ENCODE assay signal across 15 cellular contexts in genomic region chr1:6502000-6502891, GRCh38. TPM values are rescaled to one million over a fixed set of nuclear protein-coding genes. Genes with fewer than 3 reads are reported as not detected.
DNase-seq lines count a peak whose midpoint lies in the region; ATAC-seq and TF ChIP-seq lines count a peak whose summit lies in the region.
"Had no signal": no experiment of that assay in that cellular context is flagged by ENCODE, and none has a peak within 500 bp of the region (broad histone marks: within the 10 kb centered on the region; RNA-seq: fewer than 3 reads in every experiment).

No MANE protein-coding gene starts in this region.

- DNase-seq in AG20443 (ENCODE audit: low spot score) (peak; percentile 79), heart left ventricle (peak; percentile 87 to 95 (median 90)), osteoblast (ENCODE audit: insufficient read length, low spot score, missing footprints) (peak; percentile 98), SKM-1 (lab: John Stamatoyannopoulos, UW; ENCODE audit: unreplicated experiment) (no peak), OCI-LY7 (ENCODE audit: low spot score) (no peak), NCI-H345 treated with DMSO at 0.1 percent for 48 hours (lab: John Stamatoyannopoulos, UW; ENCODE audit: unreplicated experiment) (no peak)
- DNase-seq: activated CD4-positive, alpha-beta T cell treated with anti-CD3 and anti-CD28 coated beads for 1 hour; activated T-cell treated with anti-CD3 and anti-CD28 coated beads, Interleukin-2, amount 50 U/mL, for 48 hours; kidney glomerular epithelial cell; NCI-H524 treated with DMSO at 0.1 percent for 48 hours had no signal

- H3K79me2 ChIP-seq in osteoblast (ENCODE audit: insufficient read depth, low read length), result no peaks in the 10 kb centered on the region
- H3K79me2 ChIP-seq in OCI-LY7 (ENCODE audit: insufficient read depth, low read depth, low read length), result no peaks in the 10 kb centered on the region
- H3K79me2 ChIP-seq: parathyroid adenoma had no signal

- H3K27me3 ChIP-seq in heart left ventricle, result peaks cover 0 to 6% (median 0%) of the 10 kb centered on the region in 9 donors
- H3K27me3 ChIP-seq in osteoblast (ENCODE audit: insufficient read depth, low read length), result no peaks in the 10 kb centered on the region

- H3K4me1 ChIP-seq in heart left ventricle (peaks cover 7 to 54% (median 42%) of the 10 kb centered on the region in 12 donors), osteoblast (ENCODE audit: insufficient read depth, low read length) (peaks cover 22% of the 10 kb centered on the region), OCI-LY7 (ENCODE audit: insufficient read depth, low read length, poor library complexity, severe bottlenecking) (no peaks in the 10 kb centered on the region)
- H3K4me1 ChIP-seq: parathyroid adenoma had no signal

- H2AFZ ChIP-seq in osteoblast (ENCODE audit: low read length) (no peak overlapping the region), OCI-LY7 (ENCODE audit: low read length) (no peak overlapping the region)
- H2AFZ ChIP-seq: parathyroid adenoma had no signal

- TF ChIP-seq POLR2A in heart left ventricle (IDR thresholded peaks at IDR 0.05), result no peak

- peak overlapping the region; percentile 32 for H3K4me2 ChIP-seq in osteoblast (ENCODE audit: insufficient read depth, low read length)
- no peak overlapping the region for H3K4me2 ChIP-seq in OCI-LY7 (ENCODE audit: low read length)

- BruUV-seq in OCI-LY7 (replicated peaks; lab: Mats Ljungman, UMichigan), result no TSS peak

- ATAC-seq in heart left ventricle (peak; percentile 74 to 87 (median 80)), HG03432 (IDR thresholded peaks at IDR 0.05; ENCODE audit: unreplicated experiment) (no peak)

- POLR2A ChIA-PET in OCI-LY7 (lab: Charles Lee), result no interaction called here

- H3K27ac ChIP-seq in adipose tissue (ENCODE audit: low read depth, low read length) (peak overlapping the region; percentile 3), heart left ventricle (peak overlapping the region in 11 of 12 donors; percentile 7 to 74 (median 58)), osteoblast (ENCODE audit: low read depth, low read length) (no peak overlapping the region), OCI-LY7 (ENCODE audit: low read depth, low read length, poor library complexity, severe bottlenecking) (no peak overlapping the region)
- H3K27ac ChIP-seq: parathyroid adenoma had no signal

- TF ChIP-seq CTCF in heart left ventricle (IDR thresholded peaks at IDR 0.05) (no peak), osteoblast (IDR thresholded peaks at IDR 0.05; ENCODE audit: extremely low read depth, low read depth, low read length) (no peak), OCI-LY7 (conservative IDR thresholded peaks at IDR 0.05; ENCODE audit: low read length) (no peak)

- intact Hi-C loops in heart left ventricle (cut with DNase I) (no loop called here), OCI-LY7 (cut with micrococcal nuclease; ENCODE audit: unreplicated experiment) (no loop called here)

- CTCF ChIA-PET in OCI-LY7 (lab: Charles Lee; ENCODE audit: unreplicated experiment), result no interaction called here

- peak overlapping the region in 2 of 12 donors; percentile 3 to 4 for H3K4me3 ChIP-seq in heart left ventricle
- no peak overlapping the region for H3K4me3 ChIP-seq in osteoblast (ENCODE audit: insufficient read depth, low read length)
- no peak overlapping the region for H3K4me3 ChIP-seq in OCI-LY7 (ENCODE audit: low read depth, low read length, poor library complexity, severe bottlenecking)
- H3K4me3 ChIP-seq: esophagus muscularis mucosa had no signal

- H3K36me3 ChIP-seq in heart left ventricle (no peaks in the 10 kb centered on the region), osteoblast (ENCODE audit: insufficient read depth, low read length) (no peaks in the 10 kb centered on the region), OCI-LY7 (ENCODE audit: insufficient read depth, low read length) (no peaks in the 10 kb centered on the region)
- H3K36me3 ChIP-seq: esophagus muscularis mucosa had no signal

- H3K9me2 ChIP-seq in OCI-LY7 (ENCODE audit: insufficient read depth, low read length), result no peaks in the 10 kb centered on the region

- H3K9me3 ChIP-seq in heart left ventricle (no peaks in the 10 kb centered on the region), osteoblast (ENCODE audit: low read depth, low read length) (no peaks in the 10 kb centered on the region), OCI-LY7 (ENCODE audit: low read length) (no peaks in the 10 kb centered on the region)
- H3K9me3 ChIP-seq: esophagus muscularis mucosa had no signal

- no peaks in the 10 kb centered on the region for H4K20me1 ChIP-seq in osteoblast (ENCODE audit: insufficient read depth, low read length)
- no peaks in the 10 kb centered on the region for H4K20me1 ChIP-seq in OCI-LY7 (ENCODE audit: insufficient read depth, low read length)

- 57 to 63% (median 58%) methylated on average over 31 of the region's 31 CpGs for WGBS in adipose tissue, 3 donors
- 35 to 59% (median 47%) methylated on average over 18 to 31 of the region's 31 CpGs for WGBS in heart left ventricle, 4 donors

RNA-seq across cellular contexts. Expression of gene PLEKHG5, which starts 10.8 kb away (rescaled TPM):
- polyA plus RNA-seq in adipose tissue (10 to 100 TPM in 1 of 3 donors, 1 to 10 TPM in 2; 1.7 to 16.8 (median 9.4) TPM), heart left ventricle (10 to 100 TPM in 1 of 2 donors, 1 to 10 TPM in 1; 7.2 to 18.5 TPM)
- total RNA-seq in heart left ventricle (10 to 100 TPM; 10.8 to 20.2 (median 15.2) TPM), osteoblast (11.2 and 13.3 TPM in 2 replicates), OCI-LY7 (2022) (1.7 and 2.4 TPM in 2 replicates)
- total RNA-seq in OCI-LY7 (2014; rRNA removed; shearing (Covaris generic)), result 0.67 and 1.6 TPM in 2 replicates

RNA-seq across cellular contexts. Expression of gene TNFRSF25, which starts 36.3 kb away (rescaled TPM):
- polyA plus RNA-seq in adipose tissue (10 to 100 TPM in 2 of 3 donors, 1 to 10 TPM in 1; 2.6 to 18.1 (median 10.1) TPM), heart left ventricle (10 to 100 TPM in 1 of 2 donors, 1 to 10 TPM in 1; 4.7 to 17.5 TPM)
- total RNA-seq in heart left ventricle (10 to 100 TPM in 3 of 9 donors, 1 to 10 TPM in 6; 5.2 to 11.6 (median 9.3) TPM), osteoblast (3.3 and 5.0 TPM in 2 replicates), OCI-LY7 (2022) (0.65 and 1.7 TPM in 2 replicates)
- total RNA-seq in OCI-LY7 (2014; rRNA removed; shearing (Covaris generic)), result 1.7 and 2.8 TPM in 2 replicates

RNA-seq across cellular contexts. Expression of gene NOL9, which starts 52.1 kb away (rescaled TPM):
- polyA plus RNA-seq in adipose tissue (1 to 10 TPM; 2.8 to 5.8 (median 5.2) TPM), heart left ventricle (1 to 10 TPM; 5.7 to 5.8 TPM)
- total RNA-seq in heart left ventricle (10 to 100 TPM; 13.1 to 20.6 (median 16.5) TPM), osteoblast (31.1 and 32.1 TPM in 2 replicates), OCI-LY7 (2022) (58.8 and 65.5 TPM in 2 replicates)
- total RNA-seq in OCI-LY7 (2014; rRNA removed; shearing (Covaris generic)), result 30.7 and 39.1 TPM in 2 replicates

RNA-seq across cellular contexts. Expression of gene TAS1R1, which starts 52.9 kb away (rescaled TPM):
- polyA plus RNA-seq in adipose tissue (under 1 TPM in 1 of 3 donors, not detected in 2; 0.12 TPM), heart left ventricle (not detected)
- total RNA-seq in heart left ventricle (not detected), osteoblast (under 0.01 and 0.29 TPM in 2 replicates), OCI-LY7 (2022) (0.11 TPM in 1 of 2 replicates, not detected in the other)
- total RNA-seq in OCI-LY7 (2014; rRNA removed; shearing (Covaris generic)), result not detected in 2 replicates
- total RNA-seq: A673, esophagus muscularis mucosa had no signal

Comparison
In these comparisons a context has a peak if more than half of its experiments do, and no peak if none do; other contexts are left out.
1. DNase-seq: peak in AG20443 (single experiment), heart left ventricle (5 of 5) and osteoblast (single experiment); none in SKM-1 (single experiment), OCI-LY7 (single experiment) and NCI-H345 treated with DMSO at 0.1 percent for 48 hours (single experiment).
2. H3K27ac ChIP-seq: peak in adipose tissue (single experiment) and heart left ventricle (11 of 12); none in osteoblast (single experiment) and OCI-LY7 (single experiment).